33 cellular contexts compared by ENCODE assay signal in the genomic region with DNA sequence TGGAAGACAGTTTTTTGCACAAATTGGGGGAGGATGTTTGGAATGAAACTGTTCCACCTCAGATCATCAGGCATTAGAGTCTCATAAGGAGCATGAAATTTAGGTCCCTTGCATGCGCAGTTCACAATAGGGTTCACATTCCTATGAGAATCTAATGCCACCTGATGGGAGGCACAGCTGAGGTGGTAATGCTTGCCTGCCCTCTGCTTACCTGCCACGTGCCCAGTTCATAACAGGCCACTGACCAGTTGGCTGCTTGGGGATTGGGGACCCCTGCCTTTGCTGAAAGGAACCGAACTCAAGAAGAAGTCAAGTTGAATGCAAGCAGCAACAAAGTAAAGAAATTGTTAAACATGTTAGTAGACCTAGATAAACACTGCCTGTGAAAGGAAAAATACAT. TPM values are rescaled to one million over a fixed set of nuclear protein-coding genes. Genes with fewer than 3 reads are reported as not detected.
"Had no signal": no experiment of that assay in that cellular context is flagged by ENCODE, and none has a peak within 500 bp of the region (broad histone marks: within the 10 kb centered on the region; RNA-seq: fewer than 3 reads in every experiment).

No MANE protein-coding gene starts in this region.

- H2AFZ ChIP-seq: parathyroid adenoma had no signal

- H3K79me2 ChIP-seq: parathyroid adenoma had no signal

- ATAC-seq: effector memory CD8-positive, alpha-beta T cell; heart right ventricle; left cardiac atrium; left lung; naive thymus-derived CD8-positive, alpha-beta T cell; psoas muscle; right cardiac atrium; stimulated activated memory B cell treated with anti-CD40 and anti-IgM and Interleukin-4, amounts not matched to agents 10 μg/mL and 1 μg/mL and 100 μg/mL, for 72 hours; stimulated activated naive CD8-positive, alpha-beta T cell treated with anti-CD3 and anti-CD28 coated beads, Interleukin-15, Interleukin-2, amounts not matched to agents 100 U/mL and 50 U/mL, for 24 hours had no signal

- H3K36me3 ChIP-seq: esophagus squamous epithelium, heart right ventricle, left lung, neutrophil, spleen, tibial artery had no signal

- H3K4me1 ChIP-seq: parathyroid adenoma, psoas muscle, testis had no signal

- H3K9ac ChIP-seq: parathyroid adenoma had no signal

- H3K27ac Mint-ChIP-seq: effector memory CD8-positive, alpha-beta T cell; naive thymus-derived CD8-positive, alpha-beta T cell; nephron progenitor cell; stimulated activated memory B cell treated with anti-CD40 and anti-IgM and Interleukin-4, amounts not matched to agents 10 μg/mL and 1 μg/mL and 100 μg/mL, for 72 hours; type B pancreatic cell had no signal

- H3K9me3 ChIP-seq: esophagus squamous epithelium, heart right ventricle, left lung, neutrophil, psoas muscle, spleen, testis, tibial artery had no signal

- H3K4me3 Mint-ChIP-seq: effector memory CD8-positive, alpha-beta T cell; naive thymus-derived CD8-positive, alpha-beta T cell; nephron progenitor cell; stimulated activated memory B cell treated with anti-CD40 and anti-IgM and Interleukin-4, amounts not matched to agents 10 μg/mL and 1 μg/mL and 100 μg/mL, for 72 hours; type B pancreatic cell had no signal

- H3K27me3 ChIP-seq: testis, tibial artery had no signal

- H3K27ac ChIP-seq: esophagus squamous epithelium, heart right ventricle, left lung, neutrophil, parathyroid adenoma, psoas muscle, spleen, testis, tibial artery had no signal

- H3K36me3 Mint-ChIP-seq: stimulated activated memory B cell treated with anti-CD40 and anti-IgM and Interleukin-4, amounts not matched to agents 10 μg/mL and 1 μg/mL and 100 μg/mL, for 72 hours; type B pancreatic cell had no signal

- H3K9me3 Mint-ChIP-seq: naive thymus-derived CD8-positive, alpha-beta T cell; type B pancreatic cell had no signal

- H3K4me3 ChIP-seq: esophagus squamous epithelium, heart right ventricle, left lung, psoas muscle, skin epidermis, spleen, testis, tibial artery had no signal

- DNase-seq: cortex of kidney; effector memory CD8-positive, alpha-beta T cell; esophagus squamous epithelium; foreskin melanocyte; glutamatergic neuron; heart right ventricle; hippocampal formation; left cardiac atrium; left lung; mesenchymal stem cell; midbrain; nephron progenitor cell; psoas muscle; right cardiac atrium; spleen; stimulated activated CD4-positive, alpha-beta T cell treated with anti-CD3 and anti-CD28 coated beads, Interleukin-4, amount 100 ng/mL, for 4 hours; stimulated activated naive CD8-positive, alpha-beta T cell treated with anti-CD3 and anti-CD28 coated beads, Interleukin-15, Interleukin-2, amounts not matched to agents 100 U/mL and 50 U/mL, for 24 hours; testis; tibial artery had no signal

RNA-seq across cellular contexts. Expression of a gene that starts 4.6 kb away (rescaled TPM):
- total RNA-seq: naive thymus-derived CD8-positive, alpha-beta T cell had no signal

RNA-seq across cellular contexts. Expression of a gene that starts 47.3 kb away (rescaled TPM):
- total RNA-seq: dermis microvascular lymphatic vessel endothelial cell; esophagus squamous epithelium; heart right ventricle; kidney epithelial cell; left cardiac atrium; left lung; lower leg skin; lung microvascular endothelial cell; myocyte; naive thymus-derived CD8-positive, alpha-beta T cell; osteoblast; psoas muscle; renal cortical epithelial cell; right cardiac atrium; spleen; urinary bladder had no signal
- polyA plus RNA-seq: heart right ventricle; naive thymus-derived CD8-positive, alpha-beta T cell; right cardiac atrium; urinary bladder had no signal
